ENCODE assay signal across 1 cellular context in genomic region chr20:37397076-37397953, GRCh38.
A peak's percentile ranks its signal among the peaks of the same experiment; 100 is the strongest.
TF ChIP-seq lines count a peak whose summit lies in the region.

No MANE protein-coding gene starts in this region.

TF ChIP-seq in WTC11, 78 proteins besides CTCF, POLR2A, EP300 and RAD21 (continued from another document and continues in another):
- no peak for TF ChIP-seq PRDM15 (CRISPR knock-in tag; IDR thresholded peaks at IDR 0.05)
- TF ChIP-seq IRF1 (CRISPR knock-in tag; IDR thresholded peaks at IDR 0.05) = no peak
- no peak for TF ChIP-seq MYBL2 (CRISPR knock-in tag; IDR thresholded peaks at IDR 0.05)
- no peak for TF ChIP-seq FOXJ3 (CRISPR knock-in tag; IDR thresholded peaks at IDR 0.05; ENCODE audit: borderline replicate concordance)
- TF ChIP-seq SMAD4 (CRISPR knock-in tag; IDR thresholded peaks at IDR 0.05) = no peak
- TF ChIP-seq PRRX2 (CRISPR knock-in tag; IDR thresholded peaks at IDR 0.05) = no peak
- TF ChIP-seq EMX1 (CRISPR knock-in tag; IDR thresholded peaks at IDR 0.05) = no peak
- no peak for TF ChIP-seq JAZF1 (CRISPR knock-in tag; IDR thresholded peaks at IDR 0.05)
- TF ChIP-seq ELF4 (CRISPR knock-in tag; IDR thresholded peaks at IDR 0.05; ENCODE audit: low read depth) = no peak
- no peak for TF ChIP-seq FOXK1 (CRISPR knock-in tag; IDR thresholded peaks at IDR 0.05)
- no peak for TF ChIP-seq ZSCAN18 (CRISPR knock-in tag; IDR thresholded peaks at IDR 0.05)
- TF ChIP-seq MLX (CRISPR knock-in tag; IDR thresholded peaks at IDR 0.05) = no peak
- no peak for TF ChIP-seq ERG (CRISPR knock-in tag; IDR thresholded peaks at IDR 0.05)
- no peak for TF ChIP-seq ZNF512 (CRISPR knock-in tag; IDR thresholded peaks at IDR 0.05; ENCODE audit: borderline replicate concordance)
- TF ChIP-seq CBFB (CRISPR knock-in tag; IDR thresholded peaks at IDR 0.05; ENCODE audit: low read depth) = 0 out of 2 replicates have a peak, but pooled peaks have one; percentile 38
- TF ChIP-seq ZNF281 (CRISPR knock-in tag; IDR thresholded peaks at IDR 0.05) = no peak
- TF ChIP-seq ATF1 (CRISPR knock-in tag; IDR thresholded peaks at IDR 0.05) = no peak
- TF ChIP-seq ZNF396 (CRISPR knock-in tag; IDR thresholded peaks at IDR 0.05; ENCODE audit: borderline replicate concordance) = no peak
- no peak for TF ChIP-seq ARID4B (CRISPR knock-in tag; IDR thresholded peaks at IDR 0.05; ENCODE audit: borderline replicate concordance)
- no peak for TF ChIP-seq HMGA2 (CRISPR knock-in tag; IDR thresholded peaks at IDR 0.05)
- TF ChIP-seq NFE2L1 (CRISPR knock-in tag; IDR thresholded peaks at IDR 0.05) = peak; percentile 53; the same call in 1 of the 2 replicates
- TF ChIP-seq E2F5 (CRISPR knock-in tag; IDR thresholded peaks at IDR 0.05) = no peak
- no peak for TF ChIP-seq ZNF416 (CRISPR knock-in tag; IDR thresholded peaks at IDR 0.05)
- no peak for TF ChIP-seq E2F1 (CRISPR knock-in tag; IDR thresholded peaks at IDR 0.05)
- TF ChIP-seq TEAD1 (CRISPR knock-in tag; IDR thresholded peaks at IDR 0.05) = peak; percentile 62; the same call in 1 of the 2 replicates
- 0 out of 2 replicates have a peak, but pooled peaks have one; percentile 50 for TF ChIP-seq GTF2I (CRISPR knock-in tag; conservative IDR thresholded peaks at IDR 0.05)
- TF ChIP-seq ZNF138 (CRISPR knock-in tag; conservative IDR thresholded peaks at IDR 0.05) = no peak
- TF ChIP-seq KAT7 (CRISPR knock-in tag; IDR thresholded peaks at IDR 0.05; ENCODE audit: borderline replicate concordance) = no peak
- no peak for TF ChIP-seq NR1H2 (CRISPR knock-in tag; IDR thresholded peaks at IDR 0.05)
- no peak for TF ChIP-seq NFATC4 (CRISPR knock-in tag; IDR thresholded peaks at IDR 0.05)
- TF ChIP-seq ZNF317 (CRISPR knock-in tag; IDR thresholded peaks at IDR 0.05; ENCODE audit: borderline replicate concordance, low read depth) = no peak
- TF ChIP-seq MAX (CRISPR knock-in tag; IDR thresholded peaks at IDR 0.05) = no peak
- TF ChIP-seq ZBTB21 (CRISPR knock-in tag; IDR thresholded peaks at IDR 0.05; ENCODE audit: borderline replicate concordance) = no peak
